In genomic region chr4:141643557-141643956, GRCh38 we compare ENCODE assay signal across 1 cellular context.
TF ChIP-seq lines count a peak whose summit lies in the region.

No MANE protein-coding gene starts in this region.

TF ChIP-seq in HepG2, 621 proteins besides CTCF, POLR2A, EP300 and RAD21 (continued from another document):
- TF ChIP-seq ZNF142 (CRISPR knock-in tag; IDR thresholded peaks at IDR 0.05) (no peak), ZNF564 (CRISPR knock-in tag; IDR thresholded peaks at IDR 0.05) (no peak)
